In genomic region chr7:92296235-92296634, GRCh38 we compare ENCODE assay signal across 20 cellular contexts.
"Had no signal": no experiment of that assay in that cellular context is flagged by ENCODE, and none has a peak within 500 bp of the region (broad histone marks: within the 10 kb centered on the region; RNA-seq: fewer than 3 reads in every experiment).

No MANE protein-coding gene starts in this region.

- H3K27ac Mint-ChIP-seq: activated naive CD8-positive, alpha-beta T cell treated with anti-CD3 and anti-CD28 coated beads, Interleukin-2, amount 50 U/mL, for 24 hours; activated T-helper 1 cell treated with anti-CD3 and anti-CD28 coated beads, Interleukin-12 subunit alpha, Interleukin-12 subunit beta, Interleukin-2, Interleukin-4 antibody, amounts not matched to agents 30 ng/mL and 10 ng/mL and 1 ng/mL, durations not matched to agents 14 hours and 24 hours and 36 hours; stimulated activated effector memory CD8-positive, alpha-beta T cell treated with anti-CD3 and anti-CD28 coated beads, Interleukin-12 subunit alpha, Interleukin-12 subunit beta, amount 100 ng/mL, for 72 hours had no signal

- H3K9me3 Mint-ChIP-seq: activated naive CD8-positive, alpha-beta T cell treated with anti-CD3 and anti-CD28 coated beads, Interleukin-2, amount 50 U/mL, for 24 hours; activated T-helper 1 cell treated with anti-CD3 and anti-CD28 coated beads, Interleukin-12 subunit alpha, Interleukin-12 subunit beta, Interleukin-2, Interleukin-4 antibody, amounts not matched to agents 30 ng/mL and 10 ng/mL and 1 ng/mL, durations not matched to agents 14 hours and 24 hours and 36 hours; effector memory CD8-positive, alpha-beta T cell; stimulated activated effector memory CD8-positive, alpha-beta T cell treated with anti-CD3 and anti-CD28 coated beads, Interleukin-12 subunit alpha, Interleukin-12 subunit beta, amount 100 ng/mL, for 72 hours had no signal

- H3K27me3 ChIP-seq: brain microvascular endothelial cell, left lung, pancreas, sigmoid colon, SJSA1, stomach, upper lobe of left lung had no signal

- H3K36me3 ChIP-seq: brain microvascular endothelial cell, left lung, pancreas, WERI-Rb-1 had no signal

- DNase-seq: activated CD4-positive, alpha-beta T cell treated with anti-CD3 and anti-CD28 coated beads, Interleukin-2, amount 50 U/mL, for 48 hours; activated naive CD8-positive, alpha-beta T cell treated with anti-CD3 and anti-CD28 coated beads, Interleukin-2, amount 50 U/mL, for 24 hours; activated T-cell treated with anti-CD3 and anti-CD28 coated beads for 4 hours; anterior cingulate cortex; brain microvascular endothelial cell; dermis blood vessel endothelial cell; effector memory CD8-positive, alpha-beta T cell; foreskin fibroblast; left lung; mammary epithelial cell; midbrain; pancreas; sigmoid colon; stimulated activated CD4-positive, alpha-beta T cell treated with anti-CD3 and anti-CD28 coated beads, Interleukin-4, amount 100 ng/mL, for 24 hours; stomach; upper lobe of left lung; WERI-Rb-1 had no signal

- H3K27me3 Mint-ChIP-seq: activated naive CD8-positive, alpha-beta T cell treated with anti-CD3 and anti-CD28 coated beads, Interleukin-2, amount 50 U/mL, for 24 hours; effector memory CD8-positive, alpha-beta T cell had no signal

- H3K4me3 ChIP-seq: left lung, pancreas, sigmoid colon, SJSA1, stomach, upper lobe of left lung had no signal

- H3K9me3 ChIP-seq: left lung, pancreas, sigmoid colon, SJSA1, stomach, upper lobe of left lung had no signal

- H3K27ac ChIP-seq: brain microvascular endothelial cell, left lung, pancreas, sigmoid colon, SJSA1, stomach, WERI-Rb-1 had no signal

- ATAC-seq: activated naive CD8-positive, alpha-beta T cell treated with anti-CD3 and anti-CD28 coated beads, Interleukin-2, amount 50 U/mL, for 24 hours; effector memory CD8-positive, alpha-beta T cell; left lung; pancreas; stimulated activated effector memory CD8-positive, alpha-beta T cell treated with anti-CD3 and anti-CD28 coated beads, Interleukin-12 subunit alpha, Interleukin-12 subunit beta, amount 100 ng/mL, for 72 hours had no signal

- H3K4me3 Mint-ChIP-seq: activated naive CD8-positive, alpha-beta T cell treated with anti-CD3 and anti-CD28 coated beads, Interleukin-2, amount 50 U/mL, for 24 hours; activated T-helper 1 cell treated with anti-CD3 and anti-CD28 coated beads, Interleukin-12 subunit alpha, Interleukin-12 subunit beta, Interleukin-2, Interleukin-4 antibody, amounts not matched to agents 30 ng/mL and 10 ng/mL and 1 ng/mL, durations not matched to agents 14 hours and 24 hours and 36 hours; effector memory CD8-positive, alpha-beta T cell; stimulated activated effector memory CD8-positive, alpha-beta T cell treated with anti-CD3 and anti-CD28 coated beads, Interleukin-12 subunit alpha, Interleukin-12 subunit beta, amount 100 ng/mL, for 72 hours had no signal
